Comparison of ENCODE assay signal across 6 cellular contexts in genomic region chr20:39076958-39077357, GRCh38.
"Had no signal": no experiment of that assay in that cellular context is flagged by ENCODE, and none has a peak within 500 bp of the region (broad histone marks: within the 10 kb centered on the region; RNA-seq: fewer than 3 reads in every experiment).

No MANE protein-coding gene starts in this region.

- FAIRE-seq: HTR-8/SVneo, K562 had no signal

- H3K27ac ChIP-seq: HL-60 had no signal

- H3K4me3 ChIP-seq: K562 had no signal

- ATAC-seq: K562 had no signal

- DNase-seq: IMR-90, KBM-7, KG1 had no signal
